ENCODE assay signal across 35 cellular contexts in the genomic region with DNA sequence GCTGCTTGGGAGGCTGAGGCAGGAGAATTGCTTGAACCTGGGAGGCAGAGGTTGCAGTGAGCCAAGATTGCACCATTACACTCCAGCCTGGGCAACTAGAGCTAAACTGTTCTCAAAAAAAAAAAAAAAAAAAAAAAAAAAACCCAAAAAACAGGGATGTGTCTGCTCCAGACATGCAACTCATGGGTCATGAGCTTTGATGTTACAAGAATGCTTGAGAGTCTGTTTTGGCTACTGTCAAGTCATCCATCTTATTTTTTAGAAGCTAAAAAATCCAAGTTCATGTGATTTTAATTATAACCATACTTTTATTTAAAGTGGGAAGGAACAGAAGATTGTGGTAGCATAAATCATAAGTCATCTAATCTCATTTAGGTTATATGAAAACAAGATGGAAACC.
"Had no signal": no experiment of that assay in that cellular context is flagged by ENCODE, and none has a peak within 500 bp of the region (broad histone marks: within the 10 kb centered on the region; RNA-seq: fewer than 3 reads in every experiment).

No MANE protein-coding gene starts in this region.

- H3K9me3 ChIP-seq: MG63 had no signal

- H3K27ac ChIP-seq: brain microvascular endothelial cell, PC-9, SK-N-MC, WERI-Rb-1 had no signal

- H3K4me3 ChIP-seq: MG63, PC-9, SK-N-MC had no signal

- H3K36me3 ChIP-seq: brain microvascular endothelial cell, WERI-Rb-1 had no signal

- DNase-seq: activated CD4-positive, alpha-beta memory T cell treated with anti-CD3 and anti-CD28 coated beads, Interleukin-2, amount 10 ng/mL, durations not matched to agents 7 days and 5 days; activated CD4-positive, alpha-beta T cell treated with anti-CD3 and anti-CD28 coated beads for 1 hour; activated CD4-positive, alpha-beta T cell treated with anti-CD3 and anti-CD28 coated beads for 48 hours; activated CD4-positive, CD25-positive, alpha-beta regulatory T cell; activated CD8-positive, alpha-beta memory T cell treated with anti-CD3 and anti-CD28 coated beads for 24 hours; activated CD8-positive, alpha-beta memory T cell treated with anti-CD3 and anti-CD28 coated beads, Interleukin-2, amount 10 ng/mL, durations not matched to agents 7 days and 5 days; activated CD8-positive, alpha-beta memory T cell treated with anti-CD3 and anti-CD28 coated beads, Interleukin-2, amount 50 U/mL, for 48 hours; activated effector memory CD4-positive, alpha-beta T cell treated with Interleukin-2 at 50 U/mL for 16 hours; activated naive CD4-positive, alpha-beta T cell treated with anti-CD3 and anti-CD28 coated beads, Interleukin-2, amount 10 ng/mL, durations not matched to agents 7 days and 5 days; activated naive CD8-positive, alpha-beta T cell treated with anti-CD3 and anti-CD28 coated beads, Interleukin-2, amount 50 U/mL, for 24 hours; activated T-cell treated with anti-CD3 and anti-CD28 coated beads, Interleukin-2, amount 50 U/mL, for 48 hours; anterior cingulate cortex; brain microvascular endothelial cell; central memory CD4-positive, alpha-beta T cell; Kasumi-1; KG1; MG63; NCI-H1048; NCI-H1105 treated with DMSO at 0.1 percent for 48 hours; NCI-H1436; NCI-H1694; NCI-H2029; NCI-H2107; NCI-H2171; NCI-H510A; NCI-H526; NCI-H748 treated with DMSO at 0.1 percent for 48 hours; NK-92 treated with Interleukin-12 subunit alpha and Interleukin-12 subunit beta, amount 100 ng/mL, for 24 hours; PC-9; Right ventricle myocardium superior; T-cell; T-helper 2 cell; T-helper 9 cell; WERI-Rb-1 had no signal

- H3K27me3 ChIP-seq: brain microvascular endothelial cell, MG63 had no signal

- H2AFZ ChIP-seq: PC-9 had no signal

- H3K4me2 ChIP-seq: PC-9 had no signal
